ENCODE assay signal across 16 cellular contexts in genomic region chr7:150620617-150621371, GRCh38. TPM values are rescaled to one million over a fixed set of nuclear protein-coding genes. Genes with fewer than 3 reads are reported as not detected.
DNase-seq lines count a peak whose midpoint lies in the region; ATAC-seq and TF ChIP-seq lines count a peak whose summit lies in the region.
"Had no signal": no experiment of that assay in that cellular context is flagged by ENCODE, and none has a peak within 500 bp of the region (broad histone marks: within the 10 kb centered on the region; RNA-seq: fewer than 3 reads in every experiment).

No MANE protein-coding gene starts in this region.

- H3K4me3 ChIP-seq in heart left ventricle (no peak overlapping the region), prostate gland (no peak overlapping the region)
- H3K4me3 ChIP-seq: gastrocnemius medialis, PC-9, stomach had no signal

- H3K27ac ChIP-seq in heart left ventricle = peak overlapping the region in 8 of 12 donors; percentile 2 to 39 (median 35)
- H3K27ac ChIP-seq in prostate gland = no peak overlapping the region
- H3K27ac ChIP-seq: PC-9, stomach had no signal

- no peaks in the 10 kb centered on the region for H3K27me3 Mint-ChIP-seq in T-helper 1 cell treated with Interleukin-12 subunit alpha and Interleukin-12 subunit beta and Interleukin-4 antibody, amounts not matched to agents 30 μg/mL and 1 μg/mL, for 36 hours (ENCODE audit: low read depth)
- no peaks in the 10 kb centered on the region for H3K27me3 Mint-ChIP-seq in stimulated activated naive CD8-positive, alpha-beta T cell treated with anti-CD3 and anti-CD28 coated beads, Interleukin-15, Interleukin-2, amounts not matched to agents 100 ng/mL and 50 ng/mL, for 24 hours

- peaks cover 56% of the 10 kb centered on the region for H3K4me1 Mint-ChIP-seq in T-helper 1 cell treated with Interleukin-12 subunit alpha and Interleukin-12 subunit beta and Interleukin-4 antibody, amounts not matched to agents 30 μg/mL and 1 μg/mL, for 36 hours (ENCODE audit: low read depth)
- peaks cover 39% of the 10 kb centered on the region for H3K4me1 Mint-ChIP-seq in stimulated activated naive CD8-positive, alpha-beta T cell treated with anti-CD3 and anti-CD28 coated beads, Interleukin-15, Interleukin-2, amounts not matched to agents 100 ng/mL and 50 ng/mL, for 24 hours (ENCODE audit: low read depth)

- peaks cover 0 to 4% (median 0%) of the 10 kb centered on the region in 9 donors for H3K36me3 ChIP-seq in heart left ventricle
- H3K36me3 ChIP-seq in prostate gland = no peaks in the 10 kb centered on the region
- H3K36me3 ChIP-seq: gastrocnemius medialis, stomach had no signal

- peaks cover 41% of the 10 kb centered on the region for H3K36me3 Mint-ChIP-seq in T-helper 1 cell treated with Interleukin-12 subunit alpha and Interleukin-12 subunit beta and Interleukin-4 antibody, amounts not matched to agents 30 μg/mL and 1 μg/mL, for 36 hours (ENCODE audit: low read depth)
- peaks cover 28% of the 10 kb centered on the region for H3K36me3 Mint-ChIP-seq in stimulated activated naive CD8-positive, alpha-beta T cell treated with anti-CD3 and anti-CD28 coated beads, Interleukin-15, Interleukin-2, amounts not matched to agents 100 ng/mL and 50 ng/mL, for 24 hours (ENCODE audit: low read depth)

- no peak for DNase-seq in heart left ventricle
- no peak for DNase-seq in Right ventricle myocardium inferior (ENCODE audit: missing footprints)
- DNase-seq in prostate gland (ENCODE audit: low spot score) = no peak
- DNase-seq: DMS79 treated with DMSO at 0.1 percent for 48 hours; gastrocnemius medialis; kidney glomerular epithelial cell; NCI-H1048; PC-9; stimulated activated CD4-positive, alpha-beta T cell treated with anti-CD3 and anti-CD28 coated beads, Interleukin-4, amount 100 ng/mL, for 1 hour; stomach had no signal

- TF ChIP-seq CTCF in heart left ventricle (IDR thresholded peaks at IDR 0.05) (no peak), prostate gland (IDR thresholded peaks at IDR 0.05) (no peak)

- peaks cover 17% of the 10 kb centered on the region for H3K9me3 Mint-ChIP-seq in T-helper 1 cell treated with Interleukin-12 subunit alpha and Interleukin-12 subunit beta and Interleukin-4 antibody, amounts not matched to agents 30 μg/mL and 1 μg/mL, for 36 hours
- H3K9me3 Mint-ChIP-seq in stimulated activated naive CD8-positive, alpha-beta T cell treated with anti-CD3 and anti-CD28 coated beads, Interleukin-15, Interleukin-2, amounts not matched to agents 100 ng/mL and 50 ng/mL, for 24 hours = no peaks in the 10 kb centered on the region

- WGBS in heart left ventricle, 4 donors = 69 to 76% (median 73%) methylated on average over 3 of the region's 3 CpGs
- WGBS in prostate gland = 71% methylated on average over 3 of the region's 3 CpGs

- H3K4me1 ChIP-seq in heart left ventricle (peaks cover 0 to 7% (median 0%) of the 10 kb centered on the region in 12 donors), prostate gland (replicated peaks) (no peaks in the 10 kb centered on the region)
- H3K4me1 ChIP-seq: gastrocnemius medialis had no signal

- TF ChIP-seq POLR2A in heart left ventricle (IDR thresholded peaks at IDR 0.05) (no peak), prostate gland (IDR thresholded peaks at IDR 0.05) (no peak)

- H3K9me3 ChIP-seq in heart left ventricle (no peaks in the 10 kb centered on the region), prostate gland (no peaks in the 10 kb centered on the region)
- H3K9me3 ChIP-seq: gastrocnemius medialis, stomach had no signal

- intact Hi-C loops in heart left ventricle (cut with DNase I) = loop anchor here in 1 of 10 donors (10.0 kb wide), 1 partner anchor 146 kb away; no protein-coding TSS in a partner anchor
- intact Hi-C loops in Right ventricle myocardium inferior (cut with DNase I) = no loop called here
- intact Hi-C loops in prostate gland (cut with DNase I) = no loop called here

- H3K27me3 ChIP-seq in heart left ventricle (no peaks in the 10 kb centered on the region), prostate gland (replicated peaks; ENCODE audit: insufficient read depth) (no peaks in the 10 kb centered on the region)
- H3K27me3 ChIP-seq: gastrocnemius medialis, stomach had no signal

- peak overlapping the region; percentile 93 for H3K27ac Mint-ChIP-seq in T-helper 1 cell treated with Interleukin-12 subunit alpha and Interleukin-12 subunit beta and Interleukin-4 antibody, amounts not matched to agents 30 μg/mL and 1 μg/mL, for 36 hours
- H3K27ac Mint-ChIP-seq in stimulated activated naive CD8-positive, alpha-beta T cell treated with anti-CD3 and anti-CD28 coated beads, Interleukin-15, Interleukin-2, amounts not matched to agents 100 ng/mL and 50 ng/mL, for 24 hours = peak overlapping the region; percentile 79

- H3K4me3 Mint-ChIP-seq in T-helper 1 cell treated with Interleukin-12 subunit alpha and Interleukin-12 subunit beta and Interleukin-4 antibody, amounts not matched to agents 30 μg/mL and 1 μg/mL, for 36 hours = peak overlapping the region; percentile 59
- H3K4me3 Mint-ChIP-seq in stimulated activated naive CD8-positive, alpha-beta T cell treated with anti-CD3 and anti-CD28 coated beads, Interleukin-15, Interleukin-2, amounts not matched to agents 100 ng/mL and 50 ng/mL, for 24 hours = peak overlapping the region; percentile 9

- ATAC-seq in heart left ventricle = no peak
- ATAC-seq in Right ventricle myocardium inferior = no peak
- ATAC-seq in GM21717 (IDR thresholded peaks at IDR 0.05; ENCODE audit: unreplicated experiment) = peak; percentile 86
- ATAC-seq in HG03097 (IDR thresholded peaks at IDR 0.05; ENCODE audit: low FRiP score, unreplicated experiment) = no peak
- ATAC-seq in GM18498 (IDR thresholded peaks at IDR 0.05; ENCODE audit: unreplicated experiment) = no peak
- ATAC-seq: gastrocnemius medialis had no signal

RNA-seq across cellular contexts. Expression of gene GIMAP6, which starts 11.4 kb away (rescaled TPM):
- 10 to 100 TPM; 20.3 to 52.7 (median 24.4) TPM for total RNA-seq in heart left ventricle
- 10 to 100 TPM; 13.8 to 29.6 TPM for polyA plus RNA-seq in heart left ventricle
- 33.5 TPM for total RNA-seq in Right ventricle myocardium inferior
- total RNA-seq in prostate gland = 10 to 100 TPM; 10.8 to 15.7 TPM
- total RNA-seq: NCI-H460, PC-9 had no signal

RNA-seq across cellular contexts. Expression of gene GIMAP4, which starts 53.6 kb away (rescaled TPM):
- total RNA-seq in heart left ventricle (10 to 100 TPM; 25.1 to 80.2 (median 35.2) TPM), Right ventricle myocardium inferior (38.4 TPM), prostate gland (10 to 100 TPM in 1 of 2 donors, 1 to 10 TPM in 1; 6.9 to 11.0 TPM)
- 10 to 100 TPM; 32.8 to 35.5 TPM for polyA plus RNA-seq in heart left ventricle
- total RNA-seq: NCI-H460, PC-9 had no signal

Comparison
In these comparisons a context has a peak if more than half of its experiments do, and no peak if none do; other contexts are left out.
1. H3K27ac ChIP-seq: peak in heart left ventricle (8 of 12); none in prostate gland (0 of 2).